Comparison of ENCODE assay signal across 15 cellular contexts in the genomic region with DNA sequence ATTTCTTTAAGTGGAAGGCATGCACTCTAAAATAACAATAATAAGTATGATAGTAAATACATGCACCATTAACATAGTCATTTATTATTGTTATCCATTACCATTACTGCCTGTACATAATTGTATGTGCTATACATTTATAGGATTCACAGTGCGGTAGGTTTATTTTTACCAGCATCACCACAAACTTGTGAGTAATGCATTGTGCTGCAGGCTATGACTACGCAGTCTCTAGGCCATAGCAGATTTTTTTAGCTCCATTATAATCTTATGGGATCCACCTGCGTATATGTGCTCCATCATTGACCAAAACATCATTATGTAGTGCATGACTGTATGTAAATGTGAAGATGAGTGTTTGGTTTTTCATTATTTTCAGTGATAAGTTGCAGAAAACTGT.
"Had no signal": no experiment of that assay in that cellular context is flagged by ENCODE, and none has a peak within 500 bp of the region (broad histone marks: within the 10 kb centered on the region; RNA-seq: fewer than 3 reads in every experiment).

No MANE protein-coding gene starts in this region.

- H3K9me3 ChIP-seq: SJCRH30 had no signal

- ATAC-seq: Panc1, PC-3, Right ventricle myocardium inferior, SK-N-SH treated with all-trans-retinoic acid at 6 μM for 48 hours had no signal

- H3K4me1 ChIP-seq: SJCRH30 had no signal

- H3K4me3 ChIP-seq: SJCRH30 had no signal

- H3K27me3 ChIP-seq: SJCRH30 had no signal

- H3K27ac ChIP-seq: SJCRH30 had no signal

- H3K36me3 ChIP-seq: SJCRH30 had no signal

- DNase-seq: KBM-7, NCI-H1092 treated with DMSO at 0.1 percent for 48 hours, NCI-H1436, NCI-H187 treated with DMSO at 0.1 percent for 48 hours, NCI-H2029 treated with DMSO at 0.1 percent for 48 hours, NCI-H2171 treated with DMSO at 0.1 percent for 48 hours, NCI-H524, NCI-H526 treated with DMSO at 0.1 percent for 48 hours, NCI-H748 treated with DMSO at 0.1 percent for 48 hours, PC-3, SHP77 treated with DMSO at 0.1 percent for 48 hours, SJCRH30 had no signal
